ENCODE assay signal across 8 cellular contexts in the genomic region with DNA sequence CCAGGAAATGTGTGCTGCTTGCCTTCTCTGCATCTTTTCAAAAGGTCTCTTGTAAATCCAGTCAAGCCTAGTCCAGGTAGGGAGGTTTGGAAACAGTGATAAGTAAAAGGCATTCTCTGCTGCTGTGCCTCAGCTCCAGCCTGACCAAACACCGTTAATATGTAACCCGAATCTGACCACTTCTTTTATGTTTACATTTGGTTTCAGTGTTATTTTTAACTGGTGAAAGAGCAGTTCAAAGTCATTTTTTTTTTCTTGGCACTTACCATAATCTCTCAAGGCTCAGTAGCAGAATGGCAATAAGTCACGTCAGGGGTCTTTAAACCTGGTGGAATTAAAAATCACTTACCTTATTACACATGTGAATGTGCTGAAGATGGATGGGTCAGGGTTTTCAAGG.
DNase-seq lines count a peak whose midpoint lies in the region; ATAC-seq and TF ChIP-seq lines count a peak whose summit lies in the region.
"Had no signal": no experiment of that assay in that cellular context is flagged by ENCODE, and none has a peak within 500 bp of the region (broad histone marks: within the 10 kb centered on the region; RNA-seq: fewer than 3 reads in every experiment).

No MANE protein-coding gene starts in this region.

- no peaks in the 10 kb centered on the region for H4K20me1 ChIP-seq in smooth muscle cell (ENCODE audit: low read depth)

- H3K4me3 Mint-ChIP-seq in WTC11: no peak overlapping the region

- peaks cover 16% of the 10 kb centered on the region for H3K4me1 Mint-ChIP-seq in WTC11

- H3F3A ChIP-seq in smooth muscle cell (ENCODE audit: low read depth): no peaks in the 10 kb centered on the region

- H3K27me3 ChIP-seq in smooth muscle cell (ENCODE audit: low read depth): no peaks in the 10 kb centered on the region

- DNase-seq in WTC11 (ENCODE audit: low spot score) (no peak), smooth muscle cell (lab: John Stamatoyannopoulos, UW; ENCODE audit: unreplicated experiment) (no peak), Ammon's horn (ENCODE audit: low spot score) (no peak)
- no peak for DNase-seq in stimulated activated CD4-positive, alpha-beta T cell treated with anti-CD3 and anti-CD28 coated beads, Interleukin-12 subunit alpha, Interleukin-12 subunit beta, amount 100 ng/mL, for 4 hours

- no peak overlapping the region for H3K9ac ChIP-seq in smooth muscle cell (ENCODE audit: low read depth)

- no peak overlapping the region for H2AFZ ChIP-seq in smooth muscle cell (ENCODE audit: low read depth)

- H3K4me3 ChIP-seq in smooth muscle cell: no peak overlapping the region
- H3K4me3 ChIP-seq: thoracic aorta had no signal

- H3K27ac Mint-ChIP-seq in WTC11: no peak overlapping the region

- POLR2A ChIA-PET in WTC11 (lab: Charles Lee): no interaction called here

- peaks cover 3% of the 10 kb centered on the region for H3K4me1 ChIP-seq in smooth muscle cell (ENCODE audit: low read depth)

- peak; percentile 54 for ATAC-seq in GM18909 (IDR thresholded peaks at IDR 0.05; ENCODE audit: poor library complexity, unreplicated experiment)
- ATAC-seq in HG02938 (IDR thresholded peaks at IDR 0.05; ENCODE audit: unreplicated experiment): peak; percentile 71
- no peak for ATAC-seq in WTC11
- ATAC-seq in HG02884 (IDR thresholded peaks at IDR 0.05; ENCODE audit: unreplicated experiment): no peak

- 11% methylated on average over 3 of the region's 3 CpGs for WGBS in smooth muscle cell (ENCODE audit: low lambda C conversion rate)

- TF ChIP-seq CTCF in WTC11 (IDR thresholded peaks at IDR 0.05) (no peak), smooth muscle cell (IDR thresholded peaks at IDR 0.05; ENCODE audit: borderline replicate concordance, insufficient read depth, poor library complexity, severe bottlenecking) (no peak)

- no peaks in the 10 kb centered on the region for H3K36me3 Mint-ChIP-seq in WTC11

- H3K27me3 Mint-ChIP-seq in WTC11 (ENCODE audit: low read depth): no peaks in the 10 kb centered on the region

- H3K36me3 ChIP-seq in smooth muscle cell (ENCODE audit: low read depth): no peaks in the 10 kb centered on the region
- H3K36me3 ChIP-seq: thoracic aorta had no signal

- no peaks in the 10 kb centered on the region for H3K79me2 ChIP-seq in smooth muscle cell (ENCODE audit: low read depth)

- no peak overlapping the region for H3K27ac ChIP-seq in smooth muscle cell (ENCODE audit: low read depth)

- H3K9me3 ChIP-seq in smooth muscle cell (replicated peaks; ENCODE audit: low read depth): no peaks in the 10 kb centered on the region
- H3K9me3 ChIP-seq: thoracic aorta had no signal

- H3K9me3 Mint-ChIP-seq in WTC11: no peaks in the 10 kb centered on the region

- peak overlapping the region; percentile 26 for H3K4me2 ChIP-seq in smooth muscle cell

- CTCF ChIA-PET in WTC11 (lab: Charles Lee): no interaction called here

TF ChIP-seq in WTC11, 78 proteins besides CTCF, POLR2A, EP300 and RAD21:
- TF ChIP-seq CBFB (CRISPR knock-in tag; IDR thresholded peaks at IDR 0.05; ENCODE audit: low read depth) (no peak), GABPB1 (CRISPR knock-in tag; IDR thresholded peaks at IDR 0.05) (peak; percentile 19; the same call in 1 of the 2 replicates)

Comparison
In these comparisons a context has a peak if more than half of its experiments do, and no peak if none do; other contexts are left out.
1. ATAC-seq: peak in GM18909 (single experiment) and HG02938 (single experiment); none in WTC11 (single experiment) and HG02884 (single experiment).